In the genomic region with DNA sequence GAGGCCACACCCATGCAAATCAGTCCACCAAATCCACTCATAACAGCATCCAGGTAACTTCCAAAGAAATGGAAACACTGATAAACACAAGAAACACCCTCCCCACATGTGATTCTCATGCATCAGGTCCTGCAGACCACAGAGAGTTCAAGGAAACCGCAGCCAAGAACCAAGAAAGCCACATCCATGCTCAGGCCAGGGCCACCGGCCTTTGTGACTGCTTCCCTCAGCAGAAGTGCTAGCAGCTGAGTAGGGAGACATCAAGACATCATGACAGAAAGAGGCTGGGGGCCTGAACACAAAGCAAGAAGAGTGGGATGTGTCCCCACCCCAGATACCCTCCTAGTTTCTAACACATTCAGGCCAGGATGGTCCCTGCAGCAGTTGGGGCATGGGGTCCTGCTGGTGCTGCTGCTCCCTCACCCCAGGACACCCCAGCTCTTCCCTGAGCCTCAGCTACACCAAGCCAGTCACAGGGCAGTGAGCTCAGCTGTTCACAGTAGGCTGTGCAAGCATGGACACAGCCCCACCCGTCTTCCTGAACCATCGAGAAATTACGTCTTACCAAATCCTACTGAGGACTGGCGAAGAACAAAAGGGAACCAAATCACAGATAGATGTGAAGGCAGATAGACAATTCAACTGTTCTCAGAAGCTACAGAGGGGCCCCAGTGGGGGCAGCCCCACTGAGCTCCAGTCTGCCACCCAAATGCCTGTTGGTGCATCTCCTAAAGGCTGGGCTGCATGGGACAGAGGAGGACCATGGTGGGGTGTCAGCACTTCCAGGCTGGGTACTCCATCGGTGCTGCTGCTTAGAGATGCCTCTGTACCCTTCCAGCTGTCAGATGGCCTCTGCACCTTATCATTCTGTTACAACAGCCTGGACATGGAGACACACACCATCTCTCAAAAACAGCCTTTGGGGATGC, we compare ENCODE assay signal across 1 cellular context.
TF ChIP-seq lines count a peak whose summit lies in the region.

No MANE protein-coding gene starts in this region.

TF ChIP-seq in HepG2, 621 proteins besides CTCF, POLR2A, EP300 and RAD21 (continued from another document):
- TF ChIP-seq, protein P1, sequence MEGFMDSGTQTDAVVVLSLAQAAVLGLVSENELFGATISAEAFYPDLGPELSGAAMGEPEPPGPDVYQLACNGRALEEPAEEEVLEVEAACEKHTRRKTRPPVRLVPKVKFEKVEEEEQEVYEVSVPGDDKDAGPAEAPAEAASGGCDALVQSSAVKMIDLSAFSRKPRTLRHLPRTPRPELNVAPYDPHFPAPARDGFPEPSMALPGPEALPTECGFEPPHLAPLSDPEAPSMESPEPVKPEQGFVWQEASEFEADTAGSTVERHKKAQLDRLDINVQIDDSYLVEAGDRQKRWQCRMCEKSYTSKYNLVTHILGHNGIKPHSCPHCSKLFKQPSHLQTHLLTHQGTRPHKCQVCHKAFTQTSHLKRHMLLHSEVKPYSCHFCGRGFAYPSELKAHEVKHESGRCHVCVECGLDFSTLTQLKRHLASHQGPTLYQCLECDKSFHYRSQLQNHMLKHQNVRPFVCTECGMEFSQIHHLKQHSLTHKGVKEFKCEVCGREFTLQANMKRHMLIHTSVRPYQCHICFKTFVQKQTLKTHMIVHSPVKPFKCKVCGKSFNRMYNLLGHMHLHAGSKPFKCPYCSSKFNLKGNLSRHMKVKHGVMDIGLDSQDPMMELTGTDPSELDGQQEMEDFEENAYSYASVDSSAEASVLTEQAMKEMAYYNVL (CRISPR knock-in tag; IDR thresholded peaks at IDR 0.05; ENCODE audit: borderline replicate concordance) = no peak
- TF ChIP-seq ZNF329 (CRISPR knock-in tag; IDR thresholded peaks at IDR 0.05; ENCODE audit: low read depth) = no peak
- TF ChIP-seq, protein P2, sequence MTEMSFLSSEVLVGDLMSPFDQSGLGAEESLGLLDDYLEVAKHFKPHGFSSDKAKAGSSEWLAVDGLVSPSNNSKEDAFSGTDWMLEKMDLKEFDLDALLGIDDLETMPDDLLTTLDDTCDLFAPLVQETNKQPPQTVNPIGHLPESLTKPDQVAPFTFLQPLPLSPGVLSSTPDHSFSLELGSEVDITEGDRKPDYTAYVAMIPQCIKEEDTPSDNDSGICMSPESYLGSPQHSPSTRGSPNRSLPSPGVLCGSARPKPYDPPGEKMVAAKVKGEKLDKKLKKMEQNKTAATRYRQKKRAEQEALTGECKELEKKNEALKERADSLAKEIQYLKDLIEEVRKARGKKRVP (CRISPR knock-in tag; IDR thresholded peaks at IDR 0.05) = no peak
